In the genomic region with DNA sequence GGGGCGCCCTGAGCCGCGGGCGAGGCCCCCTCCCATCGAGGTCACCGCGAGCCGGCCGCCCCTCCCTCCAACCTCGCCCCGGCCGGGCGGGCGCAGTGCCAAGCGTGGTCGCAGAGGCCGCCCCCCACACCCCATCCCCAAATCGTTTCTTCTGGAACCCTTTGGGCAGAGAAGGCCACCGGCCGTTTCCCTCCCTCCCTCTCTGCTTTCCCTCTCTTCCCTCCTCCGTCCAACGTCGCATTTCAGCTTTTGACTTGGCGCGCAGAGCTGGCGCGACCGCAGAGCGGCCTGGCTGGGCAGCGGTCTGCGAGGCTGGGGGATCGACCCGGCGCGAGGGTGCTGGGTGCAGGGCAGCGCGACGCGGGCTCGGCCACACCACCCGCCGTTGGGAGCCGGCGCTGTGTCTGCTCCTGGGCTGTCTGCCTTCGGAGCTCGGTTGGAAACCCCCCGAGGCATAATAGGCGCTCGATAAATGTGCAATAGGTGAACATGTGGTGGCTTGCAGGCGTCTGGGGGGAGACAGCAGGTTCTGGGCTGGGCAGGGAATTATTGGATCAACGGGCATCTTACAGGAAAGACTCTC, we compare ENCODE assay signal across 6 cellular contexts.
DNase-seq lines count a peak whose midpoint lies in the region; ATAC-seq and TF ChIP-seq lines count a peak whose summit lies in the region.

No MANE protein-coding gene starts in this region.

- DNase-seq in MM.1S (no peak), coronary artery (ENCODE audit: low spot score) (no peak), retinal pigment epithelial cell (ENCODE audit: low read depth) (no peak), NCI-H1930 (lab: John Stamatoyannopoulos, UW) (no peak)

- no peak for ATAC-seq in GM19452 (IDR thresholded peaks at IDR 0.05; ENCODE audit: unreplicated experiment)

- 0 out of 2 replicates have a peak overlapping the region, but pooled peaks have one; percentile 19 for H2AFZ ChIP-seq in MM.1S (ENCODE audit: low read length)

- H3K9me3 ChIP-seq in BLaER1 (no peaks in the 10 kb centered on the region), MM.1S (replicated peaks; ENCODE audit: insufficient read depth, low read length) (no peaks in the 10 kb centered on the region)

- H3K9ac ChIP-seq in BLaER1 (peak overlapping the region; percentile 85), MM.1S (ENCODE audit: low read length) (peak overlapping the region; percentile 31; the same call in 1 of the 2 replicates)

- H3K4me3 ChIP-seq in BLaER1 (peak overlapping the region; percentile 98), MM.1S (ENCODE audit: low read length) (peak overlapping the region; percentile 54), coronary artery (peak overlapping the region; percentile 80), retinal pigment epithelial cell (ENCODE audit: low read length) (peak overlapping the region; percentile 35)

- peak overlapping the region; percentile 99 for H3K4me2 ChIP-seq in BLaER1
- H3K4me2 ChIP-seq in MM.1S (ENCODE audit: low read depth, low read length), result peak overlapping the region; percentile 95

- H3K27ac ChIP-seq in BLaER1 (peak overlapping the region; percentile 94), MM.1S (ENCODE audit: low read length) (no peak overlapping the region), coronary artery (peak overlapping the region; percentile 17 to 63)

- H3K36me3 ChIP-seq in BLaER1 (no peaks in the 10 kb centered on the region), MM.1S (replicated peaks; ENCODE audit: insufficient read depth, low read length) (no peaks in the 10 kb centered on the region)

- no peaks in the 10 kb centered on the region for H3K79me2 ChIP-seq in MM.1S (ENCODE audit: low read length)

- H3K27me3 ChIP-seq in BLaER1 (no peaks in the 10 kb centered on the region), MM.1S (replicated peaks; ENCODE audit: insufficient read depth, low read length) (peaks cover 50% of the 10 kb centered on the region)

- no peaks in the 10 kb centered on the region for H3F3A ChIP-seq in MM.1S (ENCODE audit: insufficient read depth, low read length)

- TF ChIP-seq CTCF in MM.1S (IDR thresholded peaks at IDR 0.05; ENCODE audit: low read length), result no peak
- no peak for TF ChIP-seq CTCF in coronary artery (IDR thresholded peaks at IDR 0.05)
- no peak for TF ChIP-seq CTCF in retinal pigment epithelial cell (conservative IDR thresholded peaks at IDR 0.05; ENCODE audit: low read depth, low read length)

- H3K4me1 ChIP-seq in BLaER1, result peaks cover 89% of the 10 kb centered on the region
- 0 out of 2 replicates have a peak, but pooled peaks cover 2% of the 10 kb centered on the region for H3K4me1 ChIP-seq in MM.1S (ENCODE audit: low read length)

- H4K20me1 ChIP-seq in BLaER1, result peaks cover 26% of the 10 kb centered on the region
- no peaks in the 10 kb centered on the region for H4K20me1 ChIP-seq in MM.1S (ENCODE audit: insufficient read depth, low read length)

- H3K9me2 ChIP-seq in MM.1S (replicated peaks; ENCODE audit: insufficient read depth, low read length), result no peaks in the 10 kb centered on the region

Comparison
In these comparisons a context has a peak if more than half of its experiments do, and no peak if none do; other contexts are left out.
1. H3K4me3 ChIP-seq: peak in every context shown above with its lines; median percentile 98 in BLaER1; 80 in coronary artery; 54 in MM.1S; 35 in retinal pigment epithelial cell.